26 cellular contexts compared by ENCODE assay signal in the genomic region with DNA sequence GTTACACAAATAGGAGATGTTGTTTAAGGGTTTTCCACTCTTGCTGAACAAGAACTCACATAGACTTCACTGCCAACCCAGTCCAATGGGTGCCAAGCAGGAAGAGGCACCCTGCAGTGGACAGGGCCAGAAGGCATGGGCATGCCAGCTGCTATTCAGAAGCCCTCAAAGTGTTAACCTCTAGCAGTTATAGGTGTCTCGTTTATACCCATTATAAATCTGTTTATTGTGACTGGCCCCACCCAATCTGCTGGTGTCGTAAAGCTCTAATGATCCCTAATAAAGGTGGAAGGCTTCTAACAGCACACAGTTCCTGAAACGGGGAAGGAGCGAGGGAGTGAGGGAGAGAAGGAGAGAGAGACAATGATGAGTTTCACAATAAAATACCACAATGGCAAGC. TPM values are rescaled to one million over a fixed set of nuclear protein-coding genes. Genes with fewer than 3 reads are reported as not detected.
"Had no signal": no experiment of that assay in that cellular context is flagged by ENCODE, and none has a peak within 500 bp of the region (broad histone marks: within the 10 kb centered on the region; RNA-seq: fewer than 3 reads in every experiment).

No MANE protein-coding gene starts in this region.

- H3K27ac Mint-ChIP-seq: activated B cell treated with CpG ODN at 0.5 μM for 24 hours; activated CD8-positive, alpha-beta T cell treated with anti-CD3 and anti-CD28 coated beads for 36 hours; activated T-helper 17 cell treated with anti-CD3 and anti-CD28 coated beads, Interleukin-2, amount 50 U/mL, for 72 hours; naive thymus-derived CD4-positive, alpha-beta T cell; stimulated activated naive B cell treated with anti-CD40 and anti-IgM and Interleukin-4, amounts not matched to agents 10 μg/mL and 1 μg/mL and 100 μg/mL, for 72 hours; T-helper 17 cell had no signal

- H3K36me3 ChIP-seq: esophagus muscularis mucosa, heart left ventricle, left lung, lower lobe of right lung, pancreas, right atrium auricular region, thyroid gland had no signal

- H3K36me3 Mint-ChIP-seq: naive thymus-derived CD4-positive, alpha-beta T cell had no signal

- H3K27ac ChIP-seq: esophagus muscularis mucosa, foreskin keratinocyte, heart left ventricle, left lung, lower lobe of right lung, right atrium auricular region, stomach, thyroid gland had no signal

- H3K9me3 Mint-ChIP-seq: activated B cell treated with CpG ODN at 0.5 μM for 24 hours; activated T-cell treated with anti-CD3 and anti-CD28 coated beads, Interleukin-2, amount 50 U/mL, for 4 hours; activated T-helper 17 cell treated with anti-CD3 and anti-CD28 coated beads, Interleukin-2, amount 50 U/mL, for 72 hours; naive thymus-derived CD4-positive, alpha-beta T cell; stimulated activated naive B cell treated with anti-CD40 and anti-IgM and Interleukin-4, amounts not matched to agents 10 μg/mL and 1 μg/mL and 100 μg/mL, for 72 hours had no signal

- H3K27me3 ChIP-seq: pancreas, right atrium auricular region, thyroid gland had no signal

- H3K9me3 ChIP-seq: esophagus muscularis mucosa, heart left ventricle, left lung, lower lobe of right lung, pancreas, right atrium auricular region, stomach, thyroid gland had no signal

- ATAC-seq: activated CD8-positive, alpha-beta T cell treated with anti-CD3 and anti-CD28 coated beads for 36 hours; activated T-cell treated with anti-CD3 and anti-CD28 coated beads, Interleukin-2, amount 50 U/mL, for 4 hours; activated T-helper 17 cell treated with anti-CD3 and anti-CD28 coated beads, Interleukin-2, amount 50 U/mL, for 72 hours; foreskin keratinocyte; heart left ventricle; left lung; lower lobe of right lung; naive thymus-derived CD4-positive, alpha-beta T cell; pancreas; stimulated activated naive B cell treated with anti-CD40 and anti-IgM and Interleukin-4, amounts not matched to agents 10 μg/mL and 1 μg/mL and 100 μg/mL, for 72 hours; T-helper 17 cell had no signal

- H3K4me1 Mint-ChIP-seq: activated T-helper 17 cell treated with anti-CD3 and anti-CD28 coated beads, Interleukin-2, amount 50 U/mL, for 72 hours; T-helper 17 cell had no signal

- H3K4me3 Mint-ChIP-seq: activated B cell treated with CpG ODN at 0.5 μM for 24 hours; activated CD8-positive, alpha-beta T cell treated with anti-CD3 and anti-CD28 coated beads for 36 hours; activated T-cell treated with anti-CD3 and anti-CD28 coated beads, Interleukin-2, amount 50 U/mL, for 4 hours; activated T-helper 17 cell treated with anti-CD3 and anti-CD28 coated beads, Interleukin-2, amount 50 U/mL, for 72 hours; naive thymus-derived CD4-positive, alpha-beta T cell; stimulated activated naive B cell treated with anti-CD40 and anti-IgM and Interleukin-4, amounts not matched to agents 10 μg/mL and 1 μg/mL and 100 μg/mL, for 72 hours; T-helper 17 cell had no signal

- DNase-seq: activated B cell treated with CpG ODN at 0.5 μM for 24 hours; activated CD4-positive, alpha-beta T cell treated with anti-CD3 and anti-CD28 coated beads, Interleukin-2, amount 50 U/mL, for 1 hour; activated CD8-positive, alpha-beta T cell treated with anti-CD3 and anti-CD28 coated beads for 36 hours; activated gamma-delta T cell treated with Interleukin-2 at 50 U/mL for 16 hours; activated naive CD4-positive, alpha-beta T cell treated with anti-CD3 and anti-CD28 coated beads, Interleukin-2, amount 50 U/mL, for 16 hours; activated T-cell treated with anti-CD3 and anti-CD28 coated beads, Interleukin-2, amount 50 U/mL, for 4 hours; amniotic stem cell; caudate nucleus; foreskin keratinocyte; heart left ventricle; kidney glomerular epithelial cell; left lung; lower lobe of right lung; naive thymus-derived CD4-positive, alpha-beta T cell; pancreas; stimulated activated CD4-positive, alpha-beta T cell treated with anti-CD3 and anti-CD28 coated beads, Interleukin-15, amount 100 ng/mL, for 24 hours; stimulated activated CD4-positive, alpha-beta T cell treated with anti-CD3 and anti-CD28 coated beads, Interleukin-2, amount 100 ng/mL, for 24 hours; stimulated activated naive B cell treated with anti-CD40 and anti-IgM and Interleukin-4, amounts not matched to agents 10 μg/mL and 1 μg/mL and 100 μg/mL, for 72 hours; stomach; T-helper 17 cell; thyroid gland had no signal

- H3K4me1 ChIP-seq: foreskin keratinocyte, left lung had no signal

- H3K4me3 ChIP-seq: esophagus muscularis mucosa, heart left ventricle, left lung, lower lobe of right lung, pancreas, right atrium auricular region, stomach, thyroid gland had no signal

RNA-seq across cellular contexts. Expression of gene HNF1B, which starts 23.9 kb away (rescaled TPM):
- total RNA-seq: esophagus muscularis mucosa, foreskin keratinocyte, heart left ventricle, mesenteric fat pad, pulmonary artery endothelial cell, right atrium auricular region, T-helper 17 cell, thyroid gland had no signal
